ENCODE assay signal across 5 cellular contexts in the genomic region with DNA sequence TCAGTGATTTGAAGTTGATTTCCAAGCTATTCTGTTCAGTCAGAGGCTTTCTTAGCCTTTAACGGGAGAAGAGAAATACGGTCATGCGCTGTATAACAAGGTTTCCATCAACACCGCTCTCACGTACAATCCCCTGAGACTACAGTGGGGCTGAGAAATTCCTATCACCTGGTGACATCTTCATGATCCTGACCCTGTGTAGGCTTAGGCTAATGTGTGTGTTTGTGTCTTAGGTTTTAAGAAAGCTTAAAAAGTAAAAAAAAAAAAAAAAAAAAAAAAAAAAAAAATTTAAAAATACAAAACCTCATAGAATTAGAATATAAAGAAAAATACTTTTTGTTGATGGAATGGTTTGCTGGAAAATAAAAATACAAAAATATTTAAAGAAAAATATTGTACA.
TF ChIP-seq lines count a peak whose summit lies in the region.

No MANE protein-coding gene starts in this region.

TF ChIP-seq in SK-N-SH, 30 proteins besides CTCF, POLR2A, EP300 and RAD21:
- TF ChIP-seq ELF1 (IDR thresholded peaks at IDR 0.05), result no peak
- TF ChIP-seq YY1 (IDR thresholded peaks at IDR 0.05; ENCODE audit: low read depth), result no peak
- TF ChIP-seq FOSL2 (IDR thresholded peaks at IDR 0.05; ENCODE audit: borderline replicate concordance, low read depth), result no peak
- TF ChIP-seq, protein P1, sequence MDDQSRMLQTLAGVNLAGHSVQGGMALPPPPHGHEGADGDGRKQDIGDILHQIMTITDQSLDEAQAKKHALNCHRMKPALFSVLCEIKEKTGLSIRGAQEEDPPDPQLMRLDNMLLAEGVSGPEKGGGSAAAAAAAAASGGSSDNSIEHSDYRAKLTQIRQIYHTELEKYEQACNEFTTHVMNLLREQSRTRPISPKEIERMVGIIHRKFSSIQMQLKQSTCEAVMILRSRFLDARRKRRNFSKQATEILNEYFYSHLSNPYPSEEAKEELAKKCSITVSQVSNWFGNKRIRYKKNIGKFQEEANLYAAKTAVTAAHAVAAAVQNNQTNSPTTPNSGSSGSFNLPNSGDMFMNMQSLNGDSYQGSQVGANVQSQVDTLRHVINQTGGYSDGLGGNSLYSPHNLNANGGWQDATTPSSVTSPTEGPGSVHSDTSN (IDR thresholded peaks at IDR 0.05), result no peak
- TF ChIP-seq RCOR1 (IDR thresholded peaks at IDR 0.05; ENCODE audit: low read length), result no peak
- no peak for TF ChIP-seq TCF12 (IDR thresholded peaks at IDR 0.05)
- TF ChIP-seq TEAD4 (IDR thresholded peaks at IDR 0.05; ENCODE audit: borderline replicate concordance, insufficient read depth), result no peak
- TF ChIP-seq, protein P2, sequence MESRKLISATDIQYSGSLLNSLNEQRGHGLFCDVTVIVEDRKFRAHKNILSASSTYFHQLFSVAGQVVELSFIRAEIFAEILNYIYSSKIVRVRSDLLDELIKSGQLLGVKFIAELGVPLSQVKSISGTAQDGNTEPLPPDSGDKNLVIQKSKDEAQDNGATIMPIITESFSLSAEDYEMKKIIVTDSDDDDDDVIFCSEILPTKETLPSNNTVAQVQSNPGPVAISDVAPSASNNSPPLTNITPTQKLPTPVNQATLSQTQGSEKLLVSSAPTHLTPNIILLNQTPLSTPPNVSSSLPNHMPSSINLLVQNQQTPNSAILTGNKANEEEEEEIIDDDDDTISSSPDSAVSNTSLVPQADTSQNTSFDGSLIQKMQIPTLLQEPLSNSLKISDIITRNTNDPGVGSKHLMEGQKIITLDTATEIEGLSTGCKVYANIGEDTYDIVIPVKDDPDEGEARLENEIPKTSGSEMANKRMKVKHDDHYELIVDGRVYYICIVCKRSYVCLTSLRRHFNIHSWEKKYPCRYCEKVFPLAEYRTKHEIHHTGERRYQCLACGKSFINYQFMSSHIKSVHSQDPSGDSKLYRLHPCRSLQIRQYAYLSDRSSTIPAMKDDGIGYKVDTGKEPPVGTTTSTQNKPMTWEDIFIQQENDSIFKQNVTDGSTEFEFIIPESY (IDR thresholded peaks at IDR 0.05; ENCODE audit: borderline replicate concordance, low read depth), result no peak
- TF ChIP-seq POLR2AphosphoS5 (IDR thresholded peaks at IDR 0.05; ENCODE audit: low read depth, low read length), result no peak
- no peak for TF ChIP-seq EZH2phosphoT487 (IDR thresholded peaks at IDR 0.05; ENCODE audit: borderline replicate concordance, low read depth)
- TF ChIP-seq SMC3 (IDR thresholded peaks at IDR 0.05; ENCODE audit: low read depth, low read length), result no peak
TF ChIP-seq in SK-N-SH: peak in this region for 0.

TF ChIP-seq in SK-N-SH treated with all-trans-retinoic acid at 6 μM for 48 hours, 23 proteins besides CTCF, POLR2A, EP300 and RAD21 (continues in another document):
- TF ChIP-seq PPARA (CRISPR knock-in tag; IDR thresholded peaks at IDR 0.05; ENCODE audit: borderline replicate concordance) (no peak), TCF4 (CRISPR knock-in tag; IDR thresholded peaks at IDR 0.05; ENCODE audit: borderline replicate concordance) (no peak), PATZ1 (CRISPR knock-in tag; IDR thresholded peaks at IDR 0.05; ENCODE audit: borderline replicate concordance) (no peak), ARNTL (CRISPR knock-in tag; IDR thresholded peaks at IDR 0.05; ENCODE audit: borderline replicate concordance, low read depth) (no peak), ZNF8 (CRISPR knock-in tag; IDR thresholded peaks at IDR 0.05) (no peak), RARB (CRISPR knock-in tag; IDR thresholded peaks at IDR 0.05) (no peak)
- TF ChIP-seq, protein P3, sequence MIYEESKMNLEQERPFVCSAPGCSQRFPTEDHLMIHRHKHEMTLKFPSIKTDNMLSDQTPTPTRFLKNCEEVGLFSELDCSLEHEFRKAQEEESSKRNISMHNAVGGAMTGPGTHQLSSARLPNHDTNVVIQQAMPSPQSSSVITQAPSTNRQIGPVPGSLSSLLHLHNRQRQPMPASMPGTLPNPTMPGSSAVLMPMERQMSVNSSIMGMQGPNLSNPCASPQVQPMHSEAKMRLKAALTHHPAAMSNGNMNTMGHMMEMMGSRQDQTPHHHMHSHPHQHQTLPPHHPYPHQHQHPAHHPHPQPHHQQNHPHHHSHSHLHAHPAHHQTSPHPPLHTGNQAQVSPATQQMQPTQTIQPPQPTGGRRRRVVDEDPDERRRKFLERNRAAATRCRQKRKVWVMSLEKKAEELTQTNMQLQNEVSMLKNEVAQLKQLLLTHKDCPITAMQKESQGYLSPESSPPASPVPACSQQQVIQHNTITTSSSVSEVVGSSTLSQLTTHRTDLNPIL (CRISPR knock-in tag; IDR thresholded peaks at IDR 0.05; ENCODE audit: low read depth), result no peak

TF ChIP-seq in GM23338, 12 proteins besides CTCF, POLR2A, EP300 and RAD21 (continues in another document):
- TF ChIP-seq ZNF331 (CRISPR knock-in tag; IDR thresholded peaks at IDR 0.05; ENCODE audit: low read depth) (no peak), REST (IDR thresholded peaks at IDR 0.05; ENCODE audit: unreplicated experiment) (no peak), POLR2AphosphoS5 (IDR thresholded peaks at IDR 0.05; ENCODE audit: low read depth) (no peak), ZNF114 (CRISPR knock-in tag; IDR thresholded peaks at IDR 0.05) (no peak), NANOG (IDR thresholded peaks at IDR 0.05; ENCODE audit: borderline replicate concordance) (no peak)

TF ChIP-seq in GM12878, 131 proteins besides CTCF, POLR2A, EP300 and RAD21:
- TF ChIP-seq, protein P4, sequence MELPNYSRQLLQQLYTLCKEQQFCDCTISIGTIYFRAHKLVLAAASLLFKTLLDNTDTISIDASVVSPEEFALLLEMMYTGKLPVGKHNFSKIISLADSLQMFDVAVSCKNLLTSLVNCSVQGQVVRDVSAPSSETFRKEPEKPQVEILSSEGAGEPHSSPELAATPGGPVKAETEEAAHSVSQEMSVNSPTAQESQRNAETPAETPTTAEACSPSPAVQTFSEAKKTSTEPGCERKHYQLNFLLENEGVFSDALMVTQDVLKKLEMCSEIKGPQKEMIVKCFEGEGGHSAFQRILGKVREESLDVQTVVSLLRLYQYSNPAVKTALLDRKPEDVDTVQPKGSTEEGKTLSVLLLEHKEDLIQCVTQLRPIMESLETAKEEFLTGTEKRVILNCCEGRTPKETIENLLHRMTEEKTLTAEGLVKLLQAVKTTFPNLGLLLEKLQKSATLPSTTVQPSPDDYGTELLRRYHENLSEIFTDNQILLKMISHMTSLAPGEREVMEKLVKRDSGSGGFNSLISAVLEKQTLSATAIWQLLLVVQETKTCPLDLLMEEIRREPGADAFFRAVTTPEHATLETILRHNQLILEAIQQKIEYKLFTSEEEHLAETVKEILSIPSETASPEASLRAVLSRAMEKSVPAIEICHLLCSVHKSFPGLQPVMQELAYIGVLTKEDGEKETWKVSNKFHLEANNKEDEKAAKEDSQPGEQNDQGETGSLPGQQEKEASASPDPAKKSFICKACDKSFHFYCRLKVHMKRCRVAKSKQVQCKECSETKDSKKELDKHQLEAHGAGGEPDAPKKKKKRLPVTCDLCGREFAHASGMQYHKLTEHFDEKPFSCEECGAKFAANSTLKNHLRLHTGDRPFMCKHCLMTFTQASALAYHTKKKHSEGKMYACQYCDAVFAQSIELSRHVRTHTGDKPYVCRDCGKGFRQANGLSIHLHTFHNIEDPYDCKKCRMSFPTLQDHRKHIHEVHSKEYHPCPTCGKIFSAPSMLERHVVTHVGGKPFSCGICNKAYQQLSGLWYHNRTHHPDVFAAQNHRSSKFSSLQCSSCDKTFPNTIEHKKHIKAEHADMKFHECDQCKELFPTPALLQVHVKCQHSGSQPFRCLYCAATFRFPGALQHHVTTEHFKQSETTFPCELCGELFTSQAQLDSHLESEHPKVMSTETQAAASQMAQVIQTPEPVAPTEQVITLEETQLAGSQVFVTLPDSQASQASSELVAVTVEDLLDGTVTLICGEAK (IDR thresholded peaks at IDR 0.05; ENCODE audit: borderline replicate concordance), result peak; percentile 50
- no peak for TF ChIP-seq CEBPB (IDR thresholded peaks at IDR 0.05; ENCODE audit: borderline replicate concordance in 1 of 2, low read depth in 2 of 2, low read length in 2 of 2)
- no peak for TF ChIP-seq FOXK2 (IDR thresholded peaks at IDR 0.05)

TF ChIP-seq in HEK293T, 16 proteins besides CTCF, POLR2A, EP300 and RAD21:
- TF ChIP-seq ZNF384 (IDR thresholded peaks at IDR 0.05) (no peak), SUZ12 (IDR thresholded peaks at IDR 0.05) (no peak), FOXM1 (IDR thresholded peaks at IDR 0.05; ENCODE audit: borderline replicate concordance) (no peak), L3MBTL2 (conservative IDR thresholded peaks at IDR 0.05) (no peak), ELF4 (IDR thresholded peaks at IDR 0.05) (no peak), FOXA1 (IDR thresholded peaks at IDR 0.05) (no peak), SP1 (IDR thresholded peaks at IDR 0.05) (no peak), CTBP1 (IDR thresholded peaks at IDR 0.05; ENCODE audit: borderline replicate concordance) (no peak), TARDBP (IDR thresholded peaks at IDR 0.05) (no peak), FOXK2 (IDR thresholded peaks at IDR 0.05) (no peak), LEF1 (IDR thresholded peaks at IDR 0.05; ENCODE audit: borderline replicate concordance) (no peak), HDGF (IDR thresholded peaks at IDR 0.05; ENCODE audit: borderline replicate concordance) (no peak), ARNT (IDR thresholded peaks at IDR 0.05) (no peak), NFRKB (IDR thresholded peaks at IDR 0.05) (no peak)
TF ChIP-seq in HEK293T: peak in this region for 0.
